1 cellular context compared by ENCODE assay signal in genomic region chr5:108727639-108728565, GRCh38.
TF ChIP-seq lines count a peak whose summit lies in the region.

No MANE protein-coding gene starts in this region.

TF ChIP-seq in HepG2, 621 proteins besides CTCF, POLR2A, EP300 and RAD21 (continued from another document and continues in another):
- TF ChIP-seq ZBTB39 (CRISPR knock-in tag; IDR thresholded peaks at IDR 0.05) (peak; percentile 57; the same call in 1 of the 2 replicates), ATF5 (CRISPR knock-in tag; IDR thresholded peaks at IDR 0.05; ENCODE audit: low read depth) (no peak), ZNF335 (CRISPR knock-in tag; IDR thresholded peaks at IDR 0.05) (no peak), HES4 (CRISPR knock-in tag; IDR thresholded peaks at IDR 0.05; ENCODE audit: borderline replicate concordance) (peak; percentile 86), PCBP1 (IDR thresholded peaks at IDR 0.05; ENCODE audit: borderline replicate concordance, low read depth, low read length) (no peak), NFIC (IDR thresholded peaks at IDR 0.05; ENCODE audit: low read length) (no peak), RERE (CRISPR knock-in tag; IDR thresholded peaks at IDR 0.05; ENCODE audit: low read depth) (no peak), MTERF4 (CRISPR knock-in tag; IDR thresholded peaks at IDR 0.05) (peak; percentile 91), E2F2 (CRISPR knock-in tag; IDR thresholded peaks at IDR 0.05; ENCODE audit: borderline replicate concordance) (peak; percentile 58; the same call in 1 of the 2 replicates), SRSF4 (IDR thresholded peaks at IDR 0.05; ENCODE audit: low read depth, low read length, poor library complexity, severe bottlenecking) (no peak), EHMT2 (IDR thresholded peaks at IDR 0.05; ENCODE audit: borderline replicate concordance, low read depth, low read length) (no peak; the same call in 1 of the 2 replicates), ZNF17 (CRISPR knock-in tag; IDR thresholded peaks at IDR 0.05) (no peak), SNAPC4 (CRISPR knock-in tag; IDR thresholded peaks at IDR 0.05) (peak; percentile 88), LRRFIP1 (CRISPR knock-in tag; conservative IDR thresholded peaks at IDR 0.05) (no peak), ZNF891 (CRISPR knock-in tag; IDR thresholded peaks at IDR 0.05) (peak; percentile 98), ZNF337 (CRISPR knock-in tag; IDR thresholded peaks at IDR 0.05; ENCODE audit: borderline replicate concordance, low read depth) (no peak), ZNF350 (CRISPR knock-in tag; IDR thresholded peaks at IDR 0.05; ENCODE audit: borderline replicate concordance, low read depth) (peak; percentile 96), ZNF691 (CRISPR knock-in tag; IDR thresholded peaks at IDR 0.05; ENCODE audit: borderline replicate concordance, low read depth) (peak; percentile 36; the same call in 1 of the 2 replicates), ZNF543 (CRISPR knock-in tag; IDR thresholded peaks at IDR 0.05) (0 out of 2 replicates have a peak, but pooled peaks have one; percentile 70), ZNF44 (CRISPR knock-in tag; IDR thresholded peaks at IDR 0.05) (no peak), CCAR2 (optimal IDR thresholded peaks at IDR 0.05; ENCODE audit: low read depth, low read length) (no peak), GABPA (IDR thresholded peaks at IDR 0.05; ENCODE audit: low read depth, low read length) (no peak), GABPA (CRISPR knock-in tag; IDR thresholded peaks at IDR 0.05; ENCODE audit: low read depth) (no peak), ZNF747 (CRISPR knock-in tag; IDR thresholded peaks at IDR 0.05; ENCODE audit: borderline replicate concordance) (peak; percentile 33; the same call in 1 of the 2 replicates), GFI1 (CRISPR knock-in tag; IDR thresholded peaks at IDR 0.05; ENCODE audit: borderline replicate concordance) (peak; percentile 75), STAT5B (CRISPR knock-in tag; IDR thresholded peaks at IDR 0.05) (no peak), SSRP1 (CRISPR knock-in tag; IDR thresholded peaks at IDR 0.05) (no peak), MED13 (CRISPR knock-in tag; IDR thresholded peaks at IDR 0.05) (no peak), ATF4 (CRISPR knock-in tag; IDR thresholded peaks at IDR 0.05) (peak in 1 of 2 experiments; percentile 52; a peak in 1 of 4 replicates), ZNF720 (CRISPR knock-in tag; IDR thresholded peaks at IDR 0.05) (no peak), ZNF616 (CRISPR knock-in tag; IDR thresholded peaks at IDR 0.05; ENCODE audit: low read depth) (0 out of 2 replicates have a peak, but pooled peaks have one; percentile 57), ZNF34 (CRISPR knock-in tag; IDR thresholded peaks at IDR 0.05; ENCODE audit: borderline replicate concordance) (no peak), ZNF468 (CRISPR knock-in tag; IDR thresholded peaks at IDR 0.05) (no peak), SMARCC2 (IDR thresholded peaks at IDR 0.05) (no peak), RNF219 (CRISPR knock-in tag; IDR thresholded peaks at IDR 0.05) (peak; percentile 69; the same call in 1 of the 2 replicates), SATB2 (CRISPR knock-in tag; IDR thresholded peaks at IDR 0.05) (0 out of 2 replicates have a peak, but pooled peaks have one; percentile 92)
